ENCODE assay signal across 16 cellular contexts in the genomic region with DNA sequence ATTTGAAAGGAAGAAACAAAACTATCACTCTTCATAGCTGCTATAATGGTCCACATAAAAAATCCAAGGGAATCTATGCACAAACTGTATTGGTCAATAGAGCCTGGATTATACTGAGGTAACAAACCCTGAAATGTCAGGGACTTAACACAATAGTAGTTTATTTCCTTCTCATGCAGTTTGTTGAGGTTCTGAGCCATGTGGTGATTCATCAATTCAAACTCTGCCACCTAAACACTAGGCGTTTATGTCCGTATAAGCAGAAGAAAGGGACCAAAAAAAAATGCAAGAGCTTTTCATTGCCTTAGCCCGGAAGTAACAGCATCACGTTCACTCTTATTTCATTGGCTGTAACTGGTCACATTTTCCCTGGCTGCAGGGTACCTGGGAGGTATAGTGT.
A peak's percentile ranks its signal among the peaks of the same experiment; 100 is the strongest.
DNase-seq lines count a peak whose midpoint lies in the region; ATAC-seq, FAIRE-seq and TF ChIP-seq lines count a peak whose summit lies in the region.
"Had no signal": no experiment of that assay in that cellular context is flagged by ENCODE, and none has a peak within 500 bp of the region (broad histone marks: within the 10 kb centered on the region; RNA-seq: fewer than 3 reads in every experiment).

No MANE protein-coding gene starts in this region.

- H2AFZ ChIP-seq in keratinocyte (ENCODE audit: control insufficient read depth, low read length): no peak overlapping the region

- no peak overlapping the region for H3K27ac ChIP-seq in keratinocyte (ENCODE audit: control insufficient read depth, insufficient read depth, low read length)
- H3K27ac ChIP-seq: 22Rv1 had no signal

- DNase-seq in DMS53 (lab: John Stamatoyannopoulos, UW): peak; percentile 30
- DNase-seq in DMS53 treated with DMSO at 0.1 percent for 48 hours (lab: John Stamatoyannopoulos, UW; ENCODE audit: unreplicated experiment): no peak
- DNase-seq in astrocyte of the hippocampus (ENCODE audit: low read depth, low spot score): peak; percentile 30
- DNase-seq in keratinocyte (ENCODE audit: low read depth, low spot score): no peak
- no peak for DNase-seq in NCI-H128 (lab: John Stamatoyannopoulos, UW; ENCODE audit: unreplicated experiment)
- no peak for DNase-seq in islet precursor cell
- DNase-seq: Caco-2; CD8-positive, alpha-beta T cell; DMS79; HCEC 1CT; HFFc6 had no signal

- H3K4me2 ChIP-seq in keratinocyte (ENCODE audit: control insufficient read depth, extremely low read depth, insufficient read depth, low read depth, low read length): no peak overlapping the region

- H3K4me1 ChIP-seq in keratinocyte (ENCODE audit: control insufficient read depth, extremely low read depth, insufficient read depth, low read length): no peaks in the 10 kb centered on the region
- H3K4me1 ChIP-seq: Caco-2 had no signal

- no peaks in the 10 kb centered on the region for H3K27me3 ChIP-seq in keratinocyte (ENCODE audit: control insufficient read depth, extremely low read depth, insufficient read depth, low read length)

- ATAC-seq in HG03439 (IDR thresholded peaks at IDR 0.05; ENCODE audit: unreplicated experiment): no peak
- ATAC-seq: CD8-positive, alpha-beta T cell; GM12878 had no signal

- H3K9me3 ChIP-seq in keratinocyte (ENCODE audit: control insufficient read depth, low read depth, low read length): no peaks in the 10 kb centered on the region
- H3K9me3 ChIP-seq: Caco-2 had no signal

- no peak overlapping the region for H3K9ac ChIP-seq in keratinocyte (ENCODE audit: control insufficient read depth, extremely low read depth, insufficient read depth, low read length)

- peak; percentile 71 for FAIRE-seq in keratinocyte (lab: Jason Lieb, UNC)
- FAIRE-seq: GM12878, GM19239, H1 had no signal

- dilution Hi-C loops in keratinocyte (cut with MboI; ENCODE audit: extremely low pct_ligation_motif_present, low sequenced_read_pairs): no loop called here

- no peaks in the 10 kb centered on the region for H4K20me1 ChIP-seq in keratinocyte (ENCODE audit: control insufficient read depth, extremely low read depth, insufficient read depth, low read length)

- no peaks in the 10 kb centered on the region for H3K79me2 ChIP-seq in keratinocyte (ENCODE audit: control insufficient read depth, insufficient read depth, low read length)

- no peaks in the 10 kb centered on the region for H3K9me1 ChIP-seq in keratinocyte (ENCODE audit: control insufficient read depth, extremely low read depth, insufficient read depth, low read length)

- H3K36me3 ChIP-seq in keratinocyte (ENCODE audit: control insufficient read depth in 2 of 2, extremely low read depth in 1 of 2, insufficient read depth in 2 of 2, low read length in 2 of 2): no peaks in the 10 kb centered on the region

- TF ChIP-seq CTCF in keratinocyte (optimal IDR thresholded peaks at IDR 0.05 in 1 of 3, IDR thresholded peaks at IDR 0.05 in 1 of 3, conservative IDR thresholded peaks at IDR 0.05 in 1 of 3; ENCODE audit: extremely low read depth in 1 of 3, insufficient read depth in 2 of 3, low read length in 3 of 3): no peak

- no peak overlapping the region for H3K4me3 ChIP-seq in keratinocyte (ENCODE audit: control insufficient read depth in 2 of 3, extremely low read depth in 1 of 3, insufficient read depth in 2 of 3, low read depth in 1 of 3, low read length in 3 of 3)
- H3K4me3 ChIP-seq: GM12878 had no signal

Comparison
In these comparisons a context has a peak if more than half of its experiments do, and no peak if none do; other contexts are left out.
1. DNase-seq: peak in DMS53 (single experiment) and astrocyte of the hippocampus (single experiment); none in DMS53 treated with DMSO at 0.1 percent for 48 hours (single experiment), keratinocyte (single experiment), NCI-H128 (single experiment) and islet precursor cell (single experiment).